ENCODE assay signal across 1 cellular context in genomic region chr12:51865757-51866270, GRCh38.
TF ChIP-seq lines count a peak whose summit lies in the region.

No MANE protein-coding gene starts in this region.

TF ChIP-seq in HepG2, 621 proteins besides CTCF, POLR2A, EP300 and RAD21 (continued from another document):
- TF ChIP-seq TFDP2 (CRISPR knock-in tag; IDR thresholded peaks at IDR 0.05) (no peak), MTA1 (CRISPR knock-in tag; IDR thresholded peaks at IDR 0.05; ENCODE audit: borderline replicate concordance) (no peak), CHD2 (IDR thresholded peaks at IDR 0.05; ENCODE audit: low read depth, low read length) (no peak), SIX4 (CRISPR knock-in tag; IDR thresholded peaks at IDR 0.05) (no peak), ZNF615 (CRISPR knock-in tag; IDR thresholded peaks at IDR 0.05; ENCODE audit: borderline replicate concordance) (no peak), CHCHD3 (CRISPR knock-in tag; IDR thresholded peaks at IDR 0.05) (no peak)
